Comparison of ENCODE assay signal across 1 cellular context in the genomic region with DNA sequence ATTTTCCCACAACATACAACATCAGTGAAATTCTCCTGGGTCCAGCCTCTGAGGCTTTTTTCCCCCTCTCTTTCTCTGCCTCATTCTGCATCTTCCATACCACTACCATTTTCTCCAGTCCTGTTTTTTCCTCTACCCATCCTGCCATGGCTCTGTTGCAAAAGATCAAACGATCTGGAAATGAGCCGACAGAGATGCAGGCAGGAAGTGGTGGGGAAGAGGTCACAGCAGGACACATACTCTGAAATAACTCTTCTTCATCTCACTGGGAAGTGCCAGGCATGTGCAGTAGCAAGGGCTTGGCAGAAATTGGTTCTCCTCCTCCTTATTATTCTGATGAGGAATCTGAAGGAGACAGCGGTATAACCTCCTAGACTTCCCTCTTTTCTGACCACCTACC.
TF ChIP-seq lines count a peak whose summit lies in the region.

No MANE protein-coding gene starts in this region.

TF ChIP-seq in IMR-90, 13 proteins besides CTCF, POLR2A, EP300 and RAD21 (continued from another document):
- TF ChIP-seq, protein P1, sequence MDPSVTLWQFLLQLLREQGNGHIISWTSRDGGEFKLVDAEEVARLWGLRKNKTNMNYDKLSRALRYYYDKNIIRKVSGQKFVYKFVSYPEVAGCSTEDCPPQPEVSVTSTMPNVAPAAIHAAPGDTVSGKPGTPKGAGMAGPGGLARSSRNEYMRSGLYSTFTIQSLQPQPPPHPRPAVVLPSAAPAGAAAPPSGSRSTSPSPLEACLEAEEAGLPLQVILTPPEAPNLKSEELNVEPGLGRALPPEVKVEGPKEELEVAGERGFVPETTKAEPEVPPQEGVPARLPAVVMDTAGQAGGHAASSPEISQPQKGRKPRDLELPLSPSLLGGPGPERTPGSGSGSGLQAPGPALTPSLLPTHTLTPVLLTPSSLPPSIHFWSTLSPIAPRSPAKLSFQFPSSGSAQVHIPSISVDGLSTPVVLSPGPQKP (IDR thresholded peaks at IDR 0.05; ENCODE audit: borderline replicate concordance, low read depth, low read length): no peak
- TF ChIP-seq BHLHE40 (IDR thresholded peaks at IDR 0.05; ENCODE audit: low read depth, low read length) (no peak), FOS (IDR thresholded peaks at IDR 0.05; ENCODE audit: low read depth, low read length) (no peak), MAZ (IDR thresholded peaks at IDR 0.05; ENCODE audit: borderline replicate concordance, low read depth, low read length) (no peak), MXI1 (IDR thresholded peaks at IDR 0.05; ENCODE audit: borderline replicate concordance, low read depth, low read length) (no peak), RFX5 (IDR thresholded peaks at IDR 0.05; ENCODE audit: low read depth, low read length) (no peak), RCOR1 (IDR thresholded peaks at IDR 0.05; ENCODE audit: insufficient replicate concordance, low read length) (no peak), CEBPB (IDR thresholded peaks at IDR 0.05; ENCODE audit: low read depth, low read length) (no peak), MAFK (IDR thresholded peaks at IDR 0.05; ENCODE audit: low read depth, low read length) (no peak)
- TF ChIP-seq, protein P2, sequence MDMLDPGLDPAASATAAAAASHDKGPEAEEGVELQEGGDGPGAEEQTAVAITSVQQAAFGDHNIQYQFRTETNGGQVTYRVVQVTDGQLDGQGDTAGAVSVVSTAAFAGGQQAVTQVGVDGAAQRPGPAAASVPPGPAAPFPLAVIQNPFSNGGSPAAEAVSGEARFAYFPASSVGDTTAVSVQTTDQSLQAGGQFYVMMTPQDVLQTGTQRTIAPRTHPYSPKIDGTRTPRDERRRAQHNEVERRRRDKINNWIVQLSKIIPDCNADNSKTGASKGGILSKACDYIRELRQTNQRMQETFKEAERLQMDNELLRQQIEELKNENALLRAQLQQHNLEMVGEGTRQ (IDR thresholded peaks at IDR 0.05; ENCODE audit: low read depth, low read length): no peak
